In genomic region chr14:106518054-106518943, GRCh38 we compare ENCODE assay signal across 9 cellular contexts.
A peak's percentile ranks its signal among the peaks of the same experiment; 100 is the strongest.
DNase-seq lines count a peak whose midpoint lies in the region; ATAC-seq and TF ChIP-seq lines count a peak whose summit lies in the region.
"Had no signal": no experiment of that assay in that cellular context is flagged by ENCODE, and none has a peak within 500 bp of the region (broad histone marks: within the 10 kb centered on the region; RNA-seq: fewer than 3 reads in every experiment).

No MANE protein-coding gene starts in this region.

- H3K4me3 ChIP-seq in GM06990 (replicated peaks; ENCODE audit: low read depth, low read length): no peak overlapping the region
- H3K4me3 ChIP-seq: HAP-1 had no signal

- DNase-seq in GM06990 (ENCODE audit: extremely low read depth, insufficient read length) (no peak), NOMO-1 (lab: John Stamatoyannopoulos, UW; ENCODE audit: unreplicated experiment in 2 of 2) (peak; percentile 20 to 41), cerebellum (ENCODE audit: low spot score) (no peak), D341Med (ENCODE audit: low spot score) (no peak)
- peak; percentile 80 to 88 for DNase-seq in activated T-cell treated with anti-CD3 and anti-CD28 coated beads, Interleukin-2, amount 50 U/mL, for 72 hours
- DNase-seq in stimulated activated CD4-positive, alpha-beta T cell treated with anti-CD3 and anti-CD28 coated beads, Interleukin-15, amount 100 ng/mL, for 48 hours (ENCODE audit: low read depth in 2 of 2): peak; percentile 62 to 75

- H3K27ac Mint-ChIP-seq in activated T-cell treated with anti-CD3 and anti-CD28 coated beads, Interleukin-2, amount 50 U/mL, for 72 hours: no peak overlapping the region

- peaks cover 20% of the 10 kb centered on the region for H3K27me3 Mint-ChIP-seq in activated T-cell treated with anti-CD3 and anti-CD28 coated beads, Interleukin-2, amount 50 U/mL, for 72 hours (ENCODE audit: low read depth)

- no peaks in the 10 kb centered on the region for H3K36me3 ChIP-seq in GM06990 (ENCODE audit: control insufficient read depth, insufficient read depth, low read length)
- H3K36me3 ChIP-seq: HAP-1 had no signal

- H3K9me3 Mint-ChIP-seq in activated T-cell treated with anti-CD3 and anti-CD28 coated beads, Interleukin-2, amount 50 U/mL, for 72 hours: no peaks in the 10 kb centered on the region

- ATAC-seq in activated T-cell treated with anti-CD3 and anti-CD28 coated beads, Interleukin-2, amount 50 U/mL, for 72 hours (replicated peaks in 1 of 2): peak; percentile 62 to 82
- no peak for ATAC-seq in GM21723 (IDR thresholded peaks at IDR 0.05; ENCODE audit: unreplicated experiment)
- ATAC-seq in HG03097 (IDR thresholded peaks at IDR 0.05; ENCODE audit: low FRiP score, unreplicated experiment): no peak

- H3K4me1 Mint-ChIP-seq in activated T-cell treated with anti-CD3 and anti-CD28 coated beads, Interleukin-2, amount 50 U/mL, for 72 hours (ENCODE audit: low read depth): peaks cover 26% of the 10 kb centered on the region

- H3K27me3 ChIP-seq in GM06990 (replicated peaks; ENCODE audit: control insufficient read depth, insufficient read depth, low read length): no peaks in the 10 kb centered on the region

- no peak overlapping the region for H3K4me3 Mint-ChIP-seq in activated T-cell treated with anti-CD3 and anti-CD28 coated beads, Interleukin-2, amount 50 U/mL, for 72 hours

- peak; percentile 61 for TF ChIP-seq CTCF in GM06990 (IDR thresholded peaks at IDR 0.05; ENCODE audit: insufficient read depth, low read length, poor library complexity, severe bottlenecking)

- H3K36me3 Mint-ChIP-seq in activated T-cell treated with anti-CD3 and anti-CD28 coated beads, Interleukin-2, amount 50 U/mL, for 72 hours (ENCODE audit: insufficient read depth in 2 of 2): no peaks in the 10 kb centered on the region

Comparison
In these comparisons a context has a peak if more than half of its experiments do, and no peak if none do; other contexts are left out.
1. DNase-seq: peak in NOMO-1 (2 of 2), activated T-cell treated with anti-CD3 and anti-CD28 coated beads, Interleukin-2, amount 50 U/mL, for 72 hours (2 of 2) and stimulated activated CD4-positive, alpha-beta T cell treated with anti-CD3 and anti-CD28 coated beads, Interleukin-15, amount 100 ng/mL, for 48 hours (2 of 2); none in GM06990 (single experiment), cerebellum (single experiment) and D341Med (single experiment).
2. ATAC-seq: peak in activated T-cell treated with anti-CD3 and anti-CD28 coated beads, Interleukin-2, amount 50 U/mL, for 72 hours (2 of 2); none in GM21723 (single experiment) and HG03097 (single experiment).